Comparison of ENCODE assay signal across 13 cellular contexts in the genomic region with DNA sequence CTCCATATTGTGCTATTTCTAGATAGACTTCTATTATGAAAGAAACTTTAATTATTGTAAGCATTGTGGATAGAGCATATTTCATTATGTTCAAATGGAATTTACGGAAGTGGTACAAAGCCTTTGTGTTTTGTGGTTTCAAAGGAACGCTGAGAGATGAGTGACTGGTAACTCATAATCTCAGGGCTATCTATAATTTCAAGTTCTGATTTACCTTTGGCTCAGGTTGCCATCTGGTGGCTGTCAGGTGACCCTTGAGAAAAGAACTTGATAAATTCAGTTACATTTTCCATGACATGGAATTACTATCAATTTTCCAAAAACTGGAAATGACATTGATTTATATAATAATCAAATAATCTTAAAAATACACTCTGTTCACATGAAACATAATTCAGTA. TPM values are rescaled to one million over a fixed set of nuclear protein-coding genes. Genes with fewer than 3 reads are reported as not detected.
DNase-seq lines count a peak whose midpoint lies in the region; ATAC-seq, FAIRE-seq and TF ChIP-seq lines count a peak whose summit lies in the region.
"Had no signal": no experiment of that assay in that cellular context is flagged by ENCODE, and none has a peak within 500 bp of the region (broad histone marks: within the 10 kb centered on the region; RNA-seq: fewer than 3 reads in every experiment).

No MANE protein-coding gene starts in this region.

- peaks cover 14% of the 10 kb centered on the region for H3K79me1 ChIP-seq in mesenchymal stem cell (replicated peaks; ENCODE audit: low read length, poor library complexity, severe bottlenecking)

- H4K91ac ChIP-seq in mesenchymal stem cell (ENCODE audit: low read length) = no peak overlapping the region

- H3K4ac ChIP-seq in mesenchymal stem cell (ENCODE audit: low read depth in 1 of 2, low read length in 2 of 2) = no peak overlapping the region

- no peak overlapping the region for H3K27ac ChIP-seq in mesenchymal stem cell (ENCODE audit: low read length, poor library complexity, severe bottlenecking)

- H2AK5ac ChIP-seq in mesenchymal stem cell (ENCODE audit: low read length, severe bottlenecking) = no peak overlapping the region

- H2BK120ac ChIP-seq in mesenchymal stem cell (ENCODE audit: low read depth, low read length) = no peak overlapping the region

- DNase-seq in DMS53 (lab: John Stamatoyannopoulos, UW) = peak; percentile 61
- peak; percentile 58 for DNase-seq in NCI-H69 (lab: John Stamatoyannopoulos, UW)
- DNase-seq in bronchial epithelial cell (ENCODE audit: low read depth) = peak; percentile 86
- DNase-seq in mesenchymal stem cell = no peak
- DNase-seq in left lobe of liver (ENCODE audit: low spot score) = no peak
- no peak for DNase-seq in GM12892 (ENCODE audit: insufficient read length)
- DNase-seq in SKM-1 (lab: John Stamatoyannopoulos, UW; ENCODE audit: unreplicated experiment) = no peak
- DNase-seq: Caco-2, caudate nucleus, kidney glomerular epithelial cell had no signal

- H2BK5ac ChIP-seq in mesenchymal stem cell (ENCODE audit: low read depth, low read length, poor library complexity, severe bottlenecking) = no peak overlapping the region

- 95% methylated on average over 2 of the region's 2 CpGs for WGBS in mesenchymal stem cell

- no peaks in the 10 kb centered on the region for H3K27me3 ChIP-seq in bronchial epithelial cell (ENCODE audit: control insufficient read depth, insufficient read depth, low read length)
- no peaks in the 10 kb centered on the region for H3K27me3 ChIP-seq in mesenchymal stem cell (ENCODE audit: control insufficient read depth in 1 of 2, insufficient read depth in 1 of 2, low read length in 2 of 2)

- H3K4me1 ChIP-seq in mesenchymal stem cell (ENCODE audit: control insufficient read depth, insufficient read depth, low read depth, low read length) = no peaks in the 10 kb centered on the region
- H3K4me1 ChIP-seq: Caco-2 had no signal

- H4K8ac ChIP-seq in mesenchymal stem cell (ENCODE audit: low read length) = no peak overlapping the region

- H3K23ac ChIP-seq in mesenchymal stem cell (ENCODE audit: low read length in 2 of 2) = no peak overlapping the region

- H3K4me3 ChIP-seq in bronchial epithelial cell (ENCODE audit: low read depth, low read length) = no peak overlapping the region
- H3K4me3 ChIP-seq in mesenchymal stem cell (ENCODE audit: insufficient read depth in 1 of 2, low read depth in 1 of 2, low read length in 2 of 2) = no peak overlapping the region
- H3K4me3 ChIP-seq: K562 had no signal

- peak; percentile 37 for TF ChIP-seq CTCF in bronchial epithelial cell (IDR thresholded peaks at IDR 0.05; ENCODE audit: insufficient read depth, low read length, severe bottlenecking)

- no peak overlapping the region for H2BK15ac ChIP-seq in mesenchymal stem cell (ENCODE audit: low read depth, poor library complexity, severe bottlenecking)

- H3K4me2 ChIP-seq in mesenchymal stem cell (ENCODE audit: low read length, poor library complexity, severe bottlenecking) = no peak overlapping the region

- H2AFZ ChIP-seq in mesenchymal stem cell (ENCODE audit: low read depth, low read length) = no peak overlapping the region

- no peak overlapping the region for H3K18ac ChIP-seq in mesenchymal stem cell (ENCODE audit: low read depth in 1 of 2, low read length in 2 of 2)

- FAIRE-seq in bronchial epithelial cell (lab: Jason Lieb, UNC) = no peak
- no peak for FAIRE-seq in GM12892 (lab: Jason Lieb, UNC)

- ATAC-seq in GM18868 (IDR thresholded peaks at IDR 0.05; ENCODE audit: unreplicated experiment) (peak; percentile 40), left lobe of liver (no peak)
- ATAC-seq: activated T-helper 17 cell treated with anti-CD3 and anti-CD28 coated beads, Interleukin-2, amount 50 U/mL, for 72 hours; K562 had no signal

- no peak overlapping the region for H3K9ac ChIP-seq in mesenchymal stem cell (ENCODE audit: low read length)

- no peaks in the 10 kb centered on the region for H3K9me3 ChIP-seq in mesenchymal stem cell (ENCODE audit: control insufficient read depth, low read length)
- H3K9me3 ChIP-seq: Caco-2 had no signal

- H3K36me3 ChIP-seq in bronchial epithelial cell (ENCODE audit: control insufficient read depth, insufficient read depth, low read length) (no peaks in the 10 kb centered on the region), mesenchymal stem cell (ENCODE audit: control insufficient read depth in 1 of 2, insufficient read depth in 2 of 2, low read depth in 1 of 2, low read length in 2 of 2) (peaks cover 0 to 28% of the 10 kb centered on the region in 2 experiments)

- H2BK12ac ChIP-seq in mesenchymal stem cell (ENCODE audit: low read length in 2 of 2) = no peak overlapping the region

- TF ChIP-seq POLR2A in GM12892 (IDR thresholded peaks at IDR 0.05; ENCODE audit: low read depth, low read length) = no peak

- no peak overlapping the region for H3K14ac ChIP-seq in mesenchymal stem cell (ENCODE audit: low read length in 2 of 2)

RNA-seq across cellular contexts. Expression of a gene that starts 12.2 kb away (rescaled TPM):
- total RNA-seq in bronchial epithelial cell (2.4 and 5.4 TPM in 2 replicates), left lobe of liver (not detected)
- not detected for polyA plus RNA-seq in mesenchymal stem cell (2013, experiment 1 of 2)
- not detected for polyA plus RNA-seq in mesenchymal stem cell (2013, experiment 2 of 2)
- polyA plus RNA-seq in GM12892 (2012; ENCODE audit: missing spikeins) = 1.6 TPM
- total RNA-seq: activated T-helper 17 cell treated with anti-CD3 and anti-CD28 coated beads, Interleukin-2, amount 50 U/mL, for 72 hours; Caco-2; K562 had no signal
- polyA plus RNA-seq: K562 had no signal

Comparison
In these comparisons a context has a peak if more than half of its experiments do, and no peak if none do; other contexts are left out.
1. DNase-seq: peak in DMS53 (single experiment), NCI-H69 (single experiment) and bronchial epithelial cell (single experiment); none in mesenchymal stem cell (single experiment), left lobe of liver (single experiment), GM12892 (single experiment) and SKM-1 (single experiment).